Comparison of ENCODE assay signal across 1 cellular context in genomic region chr5:154858251-154858971, GRCh38.
TF ChIP-seq lines count a peak whose summit lies in the region.

TSS of gene CNOT8 (plus strand) at chr5:154858627. CDS start at chr5:154863279, 4,652 bp downstream.

TF ChIP-seq in WTC11, 78 proteins besides CTCF, POLR2A, EP300 and RAD21 (continued from another document):
- TF ChIP-seq CDX4 (CRISPR knock-in tag; IDR thresholded peaks at IDR 0.05; ENCODE audit: borderline replicate concordance) (no peak), JAZF1 (CRISPR knock-in tag; IDR thresholded peaks at IDR 0.05) (no peak), NFE2L1 (CRISPR knock-in tag; IDR thresholded peaks at IDR 0.05) (no peak), TP53 (CRISPR knock-in tag; IDR thresholded peaks at IDR 0.05) (no peak), ARID4B (CRISPR knock-in tag; IDR thresholded peaks at IDR 0.05; ENCODE audit: borderline replicate concordance) (peak; percentile 91; the same call in 1 of the 2 replicates), E2F4 (CRISPR knock-in tag; IDR thresholded peaks at IDR 0.05; ENCODE audit: borderline replicate concordance, low read depth) (no peak), SP1 (CRISPR knock-in tag; conservative IDR thresholded peaks at IDR 0.05) (peak; percentile 83), ETV6 (CRISPR knock-in tag; IDR thresholded peaks at IDR 0.05) (peak; percentile 69; the same call in 1 of the 2 replicates), RORB (CRISPR knock-in tag; IDR thresholded peaks at IDR 0.05) (no peak), AFF4 (CRISPR knock-in tag; IDR thresholded peaks at IDR 0.05; ENCODE audit: borderline replicate concordance) (no peak; the same call in 1 of the 2 replicates), MLX (CRISPR knock-in tag; IDR thresholded peaks at IDR 0.05) (no peak), JUN (CRISPR knock-in tag; IDR thresholded peaks at IDR 0.05) (0 out of 2 replicates have a peak, but pooled peaks have one; percentile 29), MAX (CRISPR knock-in tag; IDR thresholded peaks at IDR 0.05) (peak; percentile 86), FOXP4 (CRISPR knock-in tag; IDR thresholded peaks at IDR 0.05) (peak; percentile 31; the same call in 1 of the 2 replicates), ESRRA (CRISPR knock-in tag; IDR thresholded peaks at IDR 0.05; ENCODE audit: borderline replicate concordance) (no peak), NR2C2 (CRISPR knock-in tag; IDR thresholded peaks at IDR 0.05) (0 out of 2 replicates have a peak, but pooled peaks have one; percentile 55), ZNF532 (CRISPR knock-in tag; IDR thresholded peaks at IDR 0.05; ENCODE audit: borderline replicate concordance) (no peak), ZNF232 (CRISPR knock-in tag; IDR thresholded peaks at IDR 0.05) (peak; percentile 35; the same call in 1 of the 2 replicates), TCF7 (CRISPR knock-in tag; IDR thresholded peaks at IDR 0.05; ENCODE audit: low read depth) (no peak)
- TF ChIP-seq, protein P1, sequence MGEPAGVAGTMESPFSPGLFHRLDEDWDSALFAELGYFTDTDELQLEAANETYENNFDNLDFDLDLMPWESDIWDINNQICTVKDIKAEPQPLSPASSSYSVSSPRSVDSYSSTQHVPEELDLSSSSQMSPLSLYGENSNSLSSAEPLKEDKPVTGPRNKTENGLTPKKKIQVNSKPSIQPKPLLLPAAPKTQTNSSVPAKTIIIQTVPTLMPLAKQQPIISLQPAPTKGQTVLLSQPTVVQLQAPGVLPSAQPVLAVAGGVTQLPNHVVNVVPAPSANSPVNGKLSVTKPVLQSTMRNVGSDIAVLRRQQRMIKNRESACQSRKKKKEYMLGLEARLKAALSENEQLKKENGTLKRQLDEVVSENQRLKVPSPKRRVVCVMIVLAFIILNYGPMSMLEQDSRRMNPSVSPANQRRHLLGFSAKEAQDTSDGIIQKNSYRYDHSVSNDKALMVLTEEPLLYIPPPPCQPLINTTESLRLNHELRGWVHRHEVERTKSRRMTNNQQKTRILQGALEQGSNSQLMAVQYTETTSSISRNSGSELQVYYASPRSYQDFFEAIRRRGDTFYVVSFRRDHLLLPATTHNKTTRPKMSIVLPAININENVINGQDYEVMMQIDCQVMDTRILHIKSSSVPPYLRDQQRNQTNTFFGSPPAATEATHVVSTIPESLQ (CRISPR knock-in tag; IDR thresholded peaks at IDR 0.05), result no peak
- TF ChIP-seq, protein P2, sequence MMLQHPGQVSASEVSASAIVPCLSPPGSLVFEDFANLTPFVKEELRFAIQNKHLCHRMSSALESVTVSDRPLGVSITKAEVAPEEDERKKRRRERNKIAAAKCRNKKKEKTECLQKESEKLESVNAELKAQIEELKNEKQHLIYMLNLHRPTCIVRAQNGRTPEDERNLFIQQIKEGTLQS (CRISPR knock-in tag; conservative IDR thresholded peaks at IDR 0.05), result no peak
